1 cellular context compared by ENCODE assay signal in the genomic region with DNA sequence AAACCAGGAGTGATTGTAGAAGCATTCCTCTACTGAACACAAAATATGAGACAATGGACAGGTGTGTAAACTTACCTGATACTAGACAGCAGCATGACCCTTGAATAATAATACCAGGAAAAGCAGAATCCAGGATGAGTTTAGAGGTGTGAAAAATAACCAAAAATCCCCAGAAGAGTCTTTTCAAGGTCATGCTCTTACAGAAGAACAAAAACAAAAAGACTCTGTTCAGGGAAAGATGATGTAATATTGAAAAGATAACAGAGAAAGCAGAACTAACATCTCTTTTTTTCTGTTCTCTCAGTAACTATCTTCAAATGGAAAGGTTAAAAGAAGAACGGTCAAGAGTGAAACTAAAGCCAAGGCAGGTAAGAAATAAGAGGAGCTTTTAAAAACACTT.
TF ChIP-seq lines count a peak whose summit lies in the region.

No MANE protein-coding gene starts in this region.

TF ChIP-seq in GM12878, 131 proteins besides CTCF, POLR2A, EP300 and RAD21:
- TF ChIP-seq, protein P1, sequence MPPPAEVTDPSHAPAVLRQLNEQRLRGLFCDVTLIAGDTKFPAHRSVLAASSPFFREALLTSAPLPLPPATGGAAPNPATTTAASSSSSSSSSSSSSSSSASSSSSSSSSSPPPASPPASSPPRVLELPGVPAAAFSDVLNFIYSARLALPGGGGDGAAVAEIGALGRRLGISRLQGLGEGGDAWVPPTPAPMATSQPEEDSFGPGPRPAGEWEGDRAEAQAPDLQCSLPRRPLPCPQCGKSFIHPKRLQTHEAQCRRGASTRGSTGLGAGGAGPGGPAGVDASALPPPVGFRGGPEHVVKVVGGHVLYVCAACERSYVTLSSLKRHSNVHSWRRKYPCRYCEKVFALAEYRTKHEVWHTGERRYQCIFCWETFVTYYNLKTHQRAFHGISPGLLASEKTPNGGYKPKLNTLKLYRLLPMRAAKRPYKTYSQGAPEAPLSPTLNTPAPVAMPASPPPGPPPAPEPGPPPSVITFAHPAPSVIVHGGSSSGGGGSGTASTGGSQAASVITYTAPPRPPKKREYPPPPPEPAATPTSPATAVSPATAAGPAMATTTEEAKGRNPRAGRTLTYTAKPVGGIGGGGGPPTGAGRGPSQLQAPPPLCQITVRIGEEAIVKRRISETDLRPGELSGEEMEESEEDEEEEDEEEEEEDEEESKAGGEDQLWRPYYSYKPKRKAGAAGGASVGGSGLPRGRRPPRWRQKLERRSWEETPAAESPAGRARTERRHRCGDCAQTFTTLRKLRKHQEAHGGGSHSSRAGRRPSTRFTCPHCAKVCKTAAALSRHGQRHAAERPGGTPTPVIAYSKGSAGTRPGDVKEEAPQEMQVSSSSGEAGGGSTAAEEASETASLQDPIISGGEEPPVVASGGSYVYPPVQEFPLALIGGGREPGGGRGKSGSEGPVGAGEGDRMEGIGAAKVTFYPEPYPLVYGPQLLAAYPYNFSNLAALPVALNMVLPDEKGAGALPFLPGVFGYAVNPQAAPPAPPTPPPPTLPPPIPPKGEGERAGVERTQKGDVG (CRISPR knock-in tag; IDR thresholded peaks at IDR 0.05), result no peak
- TF ChIP-seq NR2F1 (conservative IDR thresholded peaks at IDR 0.05) (peak; percentile 76), MYC (IDR thresholded peaks at IDR 0.05; ENCODE audit: insufficient read depth, insufficient read length, insufficient replicate concordance, low read length, severe bottlenecking) (no peak), NBN (IDR thresholded peaks at IDR 0.05) (peak; percentile 58; the same call in 1 of the 2 replicates), NRF1 (conservative IDR thresholded peaks at IDR 0.05; ENCODE audit: low read depth, low read length) (no peak), NFYA (IDR thresholded peaks at IDR 0.05; ENCODE audit: borderline replicate concordance, low read depth, low read length) (no peak), RAD51 (IDR thresholded peaks at IDR 0.05) (0 out of 2 replicates have a peak, but pooled peaks have one; percentile 13), MTA2 (IDR thresholded peaks at IDR 0.05; ENCODE audit: low read depth) (peak; percentile 75), ESRRA (IDR thresholded peaks at IDR 0.05; ENCODE audit: low read length) (peak; percentile 98), TAF1 (IDR thresholded peaks at IDR 0.05; ENCODE audit: borderline replicate concordance, low read depth, low read length) (no peak), RELA (IDR thresholded peaks at IDR 0.05; ENCODE audit: borderline replicate concordance, partially characterized antibody) (peak; percentile 13), IKZF2 (IDR thresholded peaks at IDR 0.05) (peak; percentile 94 to 95), BMI1 (IDR thresholded peaks at IDR 0.05; ENCODE audit: borderline replicate concordance) (peak; percentile 41; the same call in 1 of the 2 replicates), IKZF1 (conservative IDR thresholded peaks at IDR 0.05) (peak; percentile 86), MEF2A (IDR thresholded peaks at IDR 0.05; ENCODE audit: insufficient read depth, low read depth, low read length) (no peak), MEF2B (IDR thresholded peaks at IDR 0.05; ENCODE audit: partially characterized antibody, poor library complexity, severe bottlenecking) (peak; percentile 40), ATF2 (IDR thresholded peaks at IDR 0.05; ENCODE audit: low read length) (peak; percentile 78; the same call in 1 of the 2 replicates), E2F8 (IDR thresholded peaks at IDR 0.05; ENCODE audit: low read depth, partially characterized antibody) (no peak), JUNB (IDR thresholded peaks at IDR 0.05) (peak; percentile 47), ATF7 (IDR thresholded peaks at IDR 0.05; ENCODE audit: low read depth) (peak; percentile 98), ETV6 (conservative IDR thresholded peaks at IDR 0.05 in 1 of 2, IDR thresholded peaks at IDR 0.05 in 1 of 2; ENCODE audit: borderline replicate concordance in 1 of 2, low read depth in 1 of 2) (no peak), KAT2A (conservative IDR thresholded peaks at IDR 0.05; ENCODE audit: control insufficient read depth, low read depth, low read length) (no peak), TCF7 (IDR thresholded peaks at IDR 0.05; ENCODE audit: borderline replicate concordance) (peak; percentile 48; the same call in 1 of the 2 replicates), ZNF384 (IDR thresholded peaks at IDR 0.05; ENCODE audit: borderline replicate concordance, low read depth, low read length) (peak; percentile 63; the same call in 1 of the 2 replicates), CREB1 (IDR thresholded peaks at IDR 0.05; ENCODE audit: low read depth) (peak; percentile 9; the same call in 1 of the 2 replicates), SMAD1 (IDR thresholded peaks at IDR 0.05; ENCODE audit: low read depth, partially characterized antibody) (no peak), ZNF207 (IDR thresholded peaks at IDR 0.05; ENCODE audit: borderline replicate concordance) (no peak), ZZZ3 (IDR thresholded peaks at IDR 0.05; ENCODE audit: control insufficient read depth, insufficient read length, low read depth) (no peak), BHLHE40 (IDR thresholded peaks at IDR 0.05; ENCODE audit: borderline replicate concordance in 1 of 2, low read depth in 2 of 2, low read length in 1 of 2) (0 out of 4 replicates have a peak, but pooled peaks of 1 of the 2 experiments have one; percentile 5), RUNX3 (IDR thresholded peaks at IDR 0.05; ENCODE audit: low read length) (peak; percentile 5; the same call in 1 of the 2 replicates), ZNF24 (IDR thresholded peaks at IDR 0.05) (0 out of 2 replicates have a peak, but pooled peaks have one; percentile 53), NFIC (IDR thresholded peaks at IDR 0.05; ENCODE audit: low read depth, low read length) (peak; percentile 69), TBL1XR1 (IDR thresholded peaks at IDR 0.05; ENCODE audit: low read depth, low read length) (no peak), DPF2 (IDR thresholded peaks at IDR 0.05) (0 out of 2 replicates have a peak, but pooled peaks have one; percentile 61), SKIL (IDR thresholded peaks at IDR 0.05; ENCODE audit: low read depth, poor library complexity, severe bottlenecking) (peak; percentile 66)
- TF ChIP-seq, protein P2, sequence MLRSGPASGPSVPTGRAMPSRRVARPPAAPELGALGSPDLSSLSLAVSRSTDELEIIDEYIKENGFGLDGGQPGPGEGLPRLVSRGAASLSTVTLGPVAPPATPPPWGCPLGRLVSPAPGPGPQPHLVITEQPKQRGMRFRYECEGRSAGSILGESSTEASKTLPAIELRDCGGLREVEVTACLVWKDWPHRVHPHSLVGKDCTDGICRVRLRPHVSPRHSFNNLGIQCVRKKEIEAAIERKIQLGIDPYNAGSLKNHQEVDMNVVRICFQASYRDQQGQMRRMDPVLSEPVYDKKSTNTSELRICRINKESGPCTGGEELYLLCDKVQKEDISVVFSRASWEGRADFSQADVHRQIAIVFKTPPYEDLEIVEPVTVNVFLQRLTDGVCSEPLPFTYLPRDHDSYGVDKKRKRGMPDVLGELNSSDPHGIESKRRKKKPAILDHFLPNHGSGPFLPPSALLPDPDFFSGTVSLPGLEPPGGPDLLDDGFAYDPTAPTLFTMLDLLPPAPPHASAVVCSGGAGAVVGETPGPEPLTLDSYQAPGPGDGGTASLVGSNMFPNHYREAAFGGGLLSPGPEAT (IDR thresholded peaks at IDR 0.05; ENCODE audit: low read depth), result peak; percentile 95
